Comparison of ENCODE assay signal across 14 cellular contexts in the genomic region with DNA sequence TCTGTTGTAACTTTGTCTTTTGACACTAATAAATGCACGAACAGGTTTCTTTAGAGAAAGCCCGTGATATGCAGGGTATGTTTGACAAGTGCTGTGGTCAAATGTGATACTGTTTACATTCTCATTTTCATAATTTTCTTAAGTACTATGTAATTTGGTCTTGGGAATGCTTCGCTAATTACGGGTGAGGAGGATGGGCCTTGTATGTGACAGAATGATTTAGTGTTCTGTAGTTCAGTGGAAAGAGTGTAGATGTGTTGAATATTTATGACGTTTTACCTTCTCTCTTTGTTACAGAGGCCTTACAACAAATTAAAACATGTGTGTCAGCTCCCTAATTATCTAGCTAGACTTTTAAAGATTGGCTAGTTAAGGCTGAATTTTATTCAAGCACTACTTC. TPM values are rescaled to one million over a fixed set of nuclear protein-coding genes. Genes with fewer than 3 reads are reported as not detected.
"Had no signal": no experiment of that assay in that cellular context is flagged by ENCODE, and none has a peak within 500 bp of the region (broad histone marks: within the 10 kb centered on the region; RNA-seq: fewer than 3 reads in every experiment).

No MANE protein-coding gene starts in this region.

- H3K27ac Mint-ChIP-seq: activated CD4-positive, alpha-beta memory T cell treated with anti-CD3 and anti-CD28 coated beads for 36 hours; activated naive CD4-positive, alpha-beta T cell treated with anti-CD3 and anti-CD28 coated beads, Interleukin-2, amount 50 U/mL, for 24 hours; activated T-cell treated with anti-CD3 and anti-CD28 coated beads, Interleukin-2, amount 50 U/mL, for 24 hours had no signal

- H3K9me3 Mint-ChIP-seq: activated CD4-positive, alpha-beta memory T cell treated with anti-CD3 and anti-CD28 coated beads for 36 hours; activated naive CD4-positive, alpha-beta T cell treated with anti-CD3 and anti-CD28 coated beads, Interleukin-2, amount 50 U/mL, for 24 hours; activated T-cell treated with anti-CD3 and anti-CD28 coated beads, Interleukin-2, amount 50 U/mL, for 24 hours had no signal

- H3K4me1 ChIP-seq: testis had no signal

- H3K36me3 ChIP-seq: adrenal gland, gastroesophageal sphincter, stomach, upper lobe of right lung had no signal

- H3K4me3 Mint-ChIP-seq: activated CD4-positive, alpha-beta memory T cell treated with anti-CD3 and anti-CD28 coated beads for 36 hours; activated naive CD4-positive, alpha-beta T cell treated with anti-CD3 and anti-CD28 coated beads, Interleukin-2, amount 50 U/mL, for 24 hours; activated T-cell treated with anti-CD3 and anti-CD28 coated beads, Interleukin-2, amount 50 U/mL, for 24 hours had no signal

- H3K27ac ChIP-seq: adrenal gland, parathyroid adenoma, stomach, testis, upper lobe of right lung had no signal

- H3K27me3 Mint-ChIP-seq: activated CD4-positive, alpha-beta memory T cell treated with anti-CD3 and anti-CD28 coated beads for 36 hours; activated naive CD4-positive, alpha-beta T cell treated with anti-CD3 and anti-CD28 coated beads, Interleukin-2, amount 50 U/mL, for 24 hours; activated T-cell treated with anti-CD3 and anti-CD28 coated beads, Interleukin-2, amount 50 U/mL, for 24 hours had no signal

- ATAC-seq: gastroesophageal sphincter, upper lobe of right lung had no signal

- H3K9me3 ChIP-seq: adrenal gland, gastroesophageal sphincter, stomach, testis, upper lobe of right lung had no signal

- DNase-seq: activated CD4-positive, alpha-beta memory T cell treated with anti-CD3 and anti-CD28 coated beads for 36 hours; activated CD4-positive, alpha-beta T cell treated with anti-CD3 and anti-CD28 coated beads for 1 hour; activated effector memory CD4-positive, alpha-beta T cell treated with Interleukin-2 at 50 U/mL for 16 hours; activated T-cell treated with anti-CD3 and anti-CD28 coated beads, Interleukin-2, amount 50 U/mL, for 24 hours; adrenal gland; erythroblast; stimulated activated CD4-positive, alpha-beta T cell treated with anti-CD3 and anti-CD28 coated beads, Interleukin-1b, Interleukin-23, amount 100 ng/mL, for 48 hours; stomach; T1000; testis; upper lobe of right lung had no signal

- H3K36me3 Mint-ChIP-seq: activated CD4-positive, alpha-beta memory T cell treated with anti-CD3 and anti-CD28 coated beads for 36 hours; activated naive CD4-positive, alpha-beta T cell treated with anti-CD3 and anti-CD28 coated beads, Interleukin-2, amount 50 U/mL, for 24 hours had no signal

- H3K27me3 ChIP-seq: adrenal gland, gastroesophageal sphincter, stomach, testis, upper lobe of right lung had no signal

- H3K4me3 ChIP-seq: adrenal gland, gastroesophageal sphincter, stomach, testis, upper lobe of right lung had no signal

RNA-seq across cellular contexts. Expression of a gene that starts 10.6 kb away (rescaled TPM):
- total RNA-seq: activated CD4-positive, alpha-beta memory T cell treated with anti-CD3 and anti-CD28 coated beads for 36 hours; gastroesophageal sphincter; stomach had no signal
- polyA plus RNA-seq: adrenal gland had no signal
